In the genomic region with DNA sequence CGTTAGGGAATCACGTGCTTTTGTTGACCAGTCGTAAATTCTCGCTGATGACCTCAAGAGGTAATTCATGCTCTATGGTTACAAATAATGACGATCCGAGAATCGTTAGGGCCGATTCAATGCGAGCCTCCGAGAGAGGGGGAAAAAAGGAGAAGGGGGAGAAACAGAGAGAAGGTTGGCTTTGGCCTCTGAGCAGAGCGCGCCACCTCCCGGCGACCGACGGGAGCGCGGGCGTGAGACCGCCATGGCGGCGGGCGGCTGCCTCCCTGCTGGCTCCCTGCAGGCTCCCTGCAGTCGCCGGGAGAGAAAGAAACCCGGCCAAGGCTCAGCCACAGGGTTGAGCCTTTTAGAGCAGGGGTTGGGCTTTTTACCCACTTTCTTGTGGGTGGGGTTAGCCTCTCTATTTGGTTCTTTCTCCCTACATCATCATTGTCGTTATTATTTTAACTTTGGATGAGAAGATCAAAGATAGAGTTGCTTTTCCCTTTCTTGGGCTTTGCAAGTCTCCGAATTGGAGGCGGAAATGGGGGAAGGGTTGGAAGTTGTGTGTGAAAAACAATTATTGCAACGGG, we compare ENCODE assay signal across 8 cellular contexts. TPM values are rescaled to one million over a fixed set of nuclear protein-coding genes. Genes with fewer than 3 reads are reported as not detected.
DNase-seq lines count a peak whose midpoint lies in the region; ATAC-seq and TF ChIP-seq lines count a peak whose summit lies in the region.

No MANE protein-coding gene starts in this region.

- no peak for ATAC-seq in HG02623 (IDR thresholded peaks at IDR 0.05; ENCODE audit: unreplicated experiment)

- no TSS peak for BruUV-seq in OCI-LY7 (replicated peaks; lab: Mats Ljungman, UMichigan)

- no peaks in the 10 kb centered on the region for H3F3A ChIP-seq in neural progenitor cell (ENCODE audit: low read depth)

- no peak overlapping the region for H3K27ac Mint-ChIP-seq in neural progenitor cell

- H3K4me2 ChIP-seq in OCI-LY7 (ENCODE audit: low read length) (0 out of 2 replicates have a peak overlapping the region, but pooled peaks have one; percentile 35), neural progenitor cell (no peak overlapping the region)

- H3K9ac ChIP-seq in neural progenitor cell, result no peak overlapping the region

- H3K4me1 ChIP-seq in OCI-LY7 (ENCODE audit: insufficient read depth, low read length, poor library complexity, severe bottlenecking), result peaks cover 6% of the 10 kb centered on the region
- no peaks in the 10 kb centered on the region for H3K4me1 ChIP-seq in neural progenitor cell
- H3K4me1 ChIP-seq in thyroid gland, result peaks cover 5 to 29% of the 10 kb centered on the region in 2 donors

- H3K4me3 ChIP-seq in OCI-LY7 (ENCODE audit: low read depth, low read length, poor library complexity, severe bottlenecking) (no peak overlapping the region), neural progenitor cell (no peak overlapping the region), thyroid gland (replicated peaks in 1 of 3) (no peak overlapping the region)

- intact Hi-C loops in OCI-LY7 (cut with micrococcal nuclease; ENCODE audit: unreplicated experiment), result loop anchor here (1.0 to 10.0 kb wide), 2 partner anchors 258 to 329 kb away; no protein-coding TSS in a partner anchor
- intact Hi-C loops in thyroid gland (cut with DNase I), result loop anchor here (10.0 kb wide), 1 partner anchor 401 kb away; a partner anchor contains a TSS

- CTCF ChIA-PET in OCI-LY7 (lab: Charles Lee; ENCODE audit: unreplicated experiment), result no interaction called here

- no peaks in the 10 kb centered on the region for H3K36me3 ChIP-seq in OCI-LY7 (ENCODE audit: insufficient read depth, low read length)
- no peaks in the 10 kb centered on the region for H3K36me3 ChIP-seq in neural progenitor cell
- no peaks in the 10 kb centered on the region for H3K36me3 ChIP-seq in thyroid gland

- no peak overlapping the region for H3K4me3 Mint-ChIP-seq in neural progenitor cell

- peaks cover 1% of the 10 kb centered on the region for H3K36me3 Mint-ChIP-seq in neural progenitor cell

- POLR2A ChIA-PET in OCI-LY7 (lab: Charles Lee), result no interaction called here

- H4K20me1 ChIP-seq in OCI-LY7 (ENCODE audit: insufficient read depth, low read length) (no peaks in the 10 kb centered on the region), neural progenitor cell (ENCODE audit: low read depth) (peaks cover 98% of the 10 kb centered on the region)

- H3K79me2 ChIP-seq in OCI-LY7 (ENCODE audit: insufficient read depth, low read depth, low read length) (no peaks in the 10 kb centered on the region), neural progenitor cell (ENCODE audit: low read depth) (no peaks in the 10 kb centered on the region)

- H3K9me2 ChIP-seq in OCI-LY7 (ENCODE audit: insufficient read depth, low read length), result no peaks in the 10 kb centered on the region

- H3K4me1 Mint-ChIP-seq in neural progenitor cell, result peaks cover 9% of the 10 kb centered on the region

- H3K9me3 Mint-ChIP-seq in neural progenitor cell, result peaks cover 8% of the 10 kb centered on the region

- DNase-seq in D341Med (ENCODE audit: low spot score) (peak; percentile 94), HUDEP-2 (lab: John Stamatoyannopoulos, UW; ENCODE audit: unreplicated experiment in 76 of 76) (peak in 64 of 76 experiments; percentile 10 to 82 (median 54)), OCI-LY7 (ENCODE audit: low spot score) (peak; percentile 78), activated T-cell treated with anti-CD3 and anti-CD28 coated beads for 4 hours (peak; percentile 76), fibroblast of gingiva (ENCODE audit: low read depth) (peak; percentile 10), neural progenitor cell (ENCODE audit: low spot score) (peak; percentile 87), thyroid gland (peak; percentile 53 to 62)

- TF ChIP-seq POLR2A in thyroid gland (IDR thresholded peaks at IDR 0.05), result no peak

- H2AFZ ChIP-seq in OCI-LY7 (ENCODE audit: low read length), result no peak overlapping the region; the same call in 1 of the 2 replicates
- no peak overlapping the region for H2AFZ ChIP-seq in neural progenitor cell (replicated peaks)

- H3K9me3 ChIP-seq in OCI-LY7 (ENCODE audit: low read length) (no peaks in the 10 kb centered on the region), neural progenitor cell (ENCODE audit: low read depth) (no peaks in the 10 kb centered on the region), thyroid gland (no peaks in the 10 kb centered on the region)

- H3K27me3 ChIP-seq in neural progenitor cell, result peaks cover 100% of the 10 kb centered on the region
- H3K27me3 ChIP-seq in thyroid gland, result peaks cover 66% of the 10 kb centered on the region

- peak; percentile 85 for TF ChIP-seq CTCF in OCI-LY7 (conservative IDR thresholded peaks at IDR 0.05; ENCODE audit: low read length)
- TF ChIP-seq CTCF in neural progenitor cell (IDR thresholded peaks at IDR 0.05), result peak; percentile 91
- TF ChIP-seq CTCF in thyroid gland (IDR thresholded peaks at IDR 0.05), result peak in 5 of 6 experiments; percentile 39 to 87 (median 56)

- H3K27me3 Mint-ChIP-seq in neural progenitor cell (ENCODE audit: insufficient read depth, low read depth), result peaks cover 97% of the 10 kb centered on the region

- H3K27ac ChIP-seq in OCI-LY7 (ENCODE audit: low read depth, low read length, poor library complexity, severe bottlenecking), result no peak overlapping the region
- H3K27ac ChIP-seq in neural progenitor cell, result no peak overlapping the region
- H3K27ac ChIP-seq in thyroid gland, result no peak overlapping the region

- 1 to 6% methylated on average over 29 to 30 of the region's 30 CpGs for WGBS in thyroid gland, 2 donors

RNA-seq across cellular contexts. Expression of a gene that starts 0.3 kb away (rescaled TPM):
- total RNA-seq in OCI-LY7 (2014; rRNA removed; shearing (Covaris generic)), result not detected in 2 replicates
- total RNA-seq in OCI-LY7 (2022) (not detected in 2 replicates), neural progenitor cell (ENCODE audit: low replicate concordance) (not detected in 2 replicates), thyroid gland (1 to 10 TPM in 1 of 4 donors, under 1 TPM in 2, not detected in 1; 0.11 to 1.6 (median 0.49) TPM)

RNA-seq across cellular contexts. Expression of a gene that starts 3.9 kb away (rescaled TPM):
- 7.7 and 14.0 TPM in 2 replicates for total RNA-seq in OCI-LY7 (2014; rRNA removed; shearing (Covaris generic))
- total RNA-seq in OCI-LY7 (2022) (13.0 and 14.6 TPM in 2 replicates), neural progenitor cell (ENCODE audit: low replicate concordance) (not detected in 2 replicates), thyroid gland (1 to 10 TPM; 1.5 to 6.7 (median 4.3) TPM)

RNA-seq across cellular contexts. Expression of a gene that starts 10.9 kb away (rescaled TPM):
- total RNA-seq in OCI-LY7 (2014; rRNA removed; shearing (Covaris generic)), result 0.41 TPM in 1 of 2 replicates, not detected in the other
- not detected in 2 replicates for total RNA-seq in OCI-LY7 (2022)
- total RNA-seq in neural progenitor cell (ENCODE audit: low replicate concordance), result not detected in 2 replicates
- total RNA-seq in thyroid gland, result 1 to 10 TPM in 2 of 4 donors, under 1 TPM in 2; 0.54 to 4.2 (median 1.3) TPM

RNA-seq across cellular contexts. Expression of a gene that starts 15.8 kb away (rescaled TPM):
- total RNA-seq in OCI-LY7 (2014; rRNA removed; shearing (Covaris generic)), result 7.2 and 7.4 TPM in 2 replicates
- total RNA-seq in OCI-LY7 (2022), result 8.9 and 9.2 TPM in 2 replicates
- not detected in 2 replicates for total RNA-seq in neural progenitor cell (ENCODE audit: low replicate concordance)
- 1 to 10 TPM in 1 of 4 donors, under 1 TPM in 3; 0.67 to 1.2 (median 0.80) TPM for total RNA-seq in thyroid gland

RNA-seq across cellular contexts. Expression of a gene that starts 16.9 kb away (rescaled TPM):
- 6.3 and 9.2 TPM in 2 replicates for total RNA-seq in OCI-LY7 (2014; rRNA removed; shearing (Covaris generic))
- total RNA-seq in OCI-LY7 (2022) (16.3 and 17.0 TPM in 2 replicates), neural progenitor cell (ENCODE audit: low replicate concordance) (not detected in 2 replicates), thyroid gland (1 to 10 TPM in 3 of 4 donors, not detected in 1; 1.0 to 2.8 (median 1.3) TPM)

Comparison
In these comparisons a context has a peak if more than half of its experiments do, and no peak if none do; other contexts are left out.
1. DNase-seq: peak in every context shown above with its lines; median percentile 94 in D341Med; 87 in neural progenitor cell; 78 in OCI-LY7; 76 in activated T-cell treated with anti-CD3 and anti-CD28 coated beads for 4 hours; 58 in thyroid gland; 54 in HUDEP-2; 10 in fibroblast of gingiva.